Comparison of ENCODE assay signal across 9 cellular contexts in the genomic region with DNA sequence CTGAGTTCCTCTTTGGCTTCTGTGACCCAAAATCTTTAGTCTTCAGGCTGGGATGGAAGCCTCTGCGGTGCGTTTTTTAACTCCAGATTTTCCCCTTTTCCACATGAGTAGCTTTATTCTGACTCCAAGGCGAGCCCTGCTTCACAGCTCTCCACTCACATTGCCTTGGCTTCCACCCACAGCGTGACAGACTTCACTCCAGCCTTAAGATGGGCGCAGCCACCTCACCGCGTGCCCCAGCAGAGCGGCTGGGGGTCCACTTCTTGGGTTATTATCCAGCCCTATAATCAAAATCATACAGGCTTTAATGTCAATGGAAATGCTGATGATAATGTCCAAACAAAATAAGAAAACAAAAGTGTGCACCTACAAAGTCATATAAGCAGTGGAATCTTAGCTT. TPM values are rescaled to one million over a fixed set of nuclear protein-coding genes. Genes with fewer than 3 reads are reported as not detected.
DNase-seq lines count a peak whose midpoint lies in the region; ATAC-seq, FAIRE-seq and TF ChIP-seq lines count a peak whose summit lies in the region.
"Had no signal": no experiment of that assay in that cellular context is flagged by ENCODE, and none has a peak within 500 bp of the region (broad histone marks: within the 10 kb centered on the region; RNA-seq: fewer than 3 reads in every experiment).

No MANE protein-coding gene starts in this region.

- H3K9me3 ChIP-seq in A673 (ENCODE audit: low read depth, low read length, poor library complexity, severe bottlenecking) (no peaks in the 10 kb centered on the region), HEK293 (ENCODE audit: control insufficient read depth, insufficient read depth, low read depth, low read length) (no peaks in the 10 kb centered on the region), K562 (replicated peaks; ENCODE audit: control insufficient read depth, insufficient read depth, low read depth, low read length) (no peaks in the 10 kb centered on the region), muscle layer of duodenum (ENCODE audit: control insufficient read depth in 1 of 2, low read length in 2 of 2) (no peaks in the 10 kb centered on the region), gastroesophageal sphincter (no peaks in the 10 kb centered on the region)

- TF ChIP-seq EP300 in K562 (IDR thresholded peaks at IDR 0.05; ENCODE audit: low read length) (no peak), gastroesophageal sphincter (IDR thresholded peaks at IDR 0.05) (no peak)

- FAIRE-seq in K562 (lab: Jason Lieb, UNC) = no peak

- POLR2A ChIA-PET in A673 (lab: Charles Lee; ENCODE audit: low non-redundant PET) (interaction anchor here (0.6 kb wide), 1 partner anchor 1019 kb away, joined by 11 read pairs; no protein-coding TSS in a partner anchor), HEK293 (lab: Yijun Ruan, JAX) (no interaction called here), K562 (lab: Yijun Ruan, JAX) (interaction anchor here (0.6 to 1.3 kb wide), 2 partner anchors 12 to 78 kb away, joined by 3 read pairs; no protein-coding TSS in a partner anchor)

- BruUV-seq in A673 (replicated peaks; lab: Mats Ljungman, UMichigan) (no TSS peak), K562 (replicated peaks; lab: Mats Ljungman, UMichigan) (no TSS peak)

- TF ChIP-seq CTCF in A673 (conservative IDR thresholded peaks at IDR 0.05; ENCODE audit: low read depth, low read length) (no peak), HEK293 (tag by site-specific recombination; IDR thresholded peaks at IDR 0.05) (no peak), K562 (IDR thresholded peaks at IDR 0.05 in 2 of 3, conservative IDR thresholded peaks at IDR 0.05 in 1 of 3; ENCODE audit: insufficient read depth in 2 of 3, low read depth in 1 of 3, low read length in 3 of 3) (no peak), gastroesophageal sphincter (IDR thresholded peaks at IDR 0.05) (no peak)

- H3K9ac ChIP-seq in K562 (ENCODE audit: insufficient read depth in 1 of 2, low read depth in 2 of 2, low read length in 2 of 2) = peak overlapping the region; percentile 87 to 95; a peak in 3 of 4 replicates

- ATAC-seq in K562 (no peak), GM21786 (IDR thresholded peaks at IDR 0.05; ENCODE audit: unreplicated experiment) (no peak), GM19351 (IDR thresholded peaks at IDR 0.05; ENCODE audit: unreplicated experiment) (no peak), gastroesophageal sphincter (no peak)

- no peaks in the 10 kb centered on the region for H3K27me3 ChIP-seq in A673 (replicated peaks; ENCODE audit: insufficient read depth, low read depth, low read length, poor library complexity)
- H3K27me3 ChIP-seq in K562 (ENCODE audit: control insufficient read depth in 2 of 2, insufficient read depth in 2 of 2, low read length in 2 of 2) = no peaks in the 10 kb centered on the region
- no peaks in the 10 kb centered on the region for H3K27me3 ChIP-seq in muscle layer of duodenum (ENCODE audit: low read depth, low read length)
- H3K27me3 ChIP-seq in gastroesophageal sphincter = no peaks in the 10 kb centered on the region

- CTCF ChIA-PET in A673 (lab: Charles Lee) = no interaction called here
- CTCF ChIA-PET in HEK293 (lab: Yijun Ruan, JAX) = interaction anchor here (2.9 kb wide), 1 partner anchor 13 kb away, joined by 20 read pairs; no protein-coding TSS in a partner anchor
- CTCF ChIA-PET in K562 (lab: Yijun Ruan, JAX; ENCODE audit: low intra/inter-chr PET ratio) = no interaction called here

- H3K4me1 ChIP-seq in A673 (ENCODE audit: insufficient read depth, low read length, poor library complexity, severe bottlenecking) (peaks cover 9% of the 10 kb centered on the region), HEK293 (ENCODE audit: control insufficient read depth, insufficient read depth, low read length) (peaks cover 10% of the 10 kb centered on the region), K562 (replicated peaks in 1 of 2; ENCODE audit: control insufficient read depth in 2 of 2, insufficient read depth in 2 of 2, low read length in 2 of 2) (peaks cover 17 to 38% of the 10 kb centered on the region in 2 experiments; a peak in 4 of 5 replicates), muscle layer of duodenum (ENCODE audit: control insufficient read depth in 1 of 2, insufficient read depth in 2 of 2, low read length in 2 of 2) (peaks cover 5 to 24% of the 10 kb centered on the region in 2 donors), gastroesophageal sphincter (peaks cover 0 to 45% (median 15%) of the 10 kb centered on the region in 3 donors)

- peaks cover 13% of the 10 kb centered on the region for H3K9me1 ChIP-seq in K562 (ENCODE audit: control insufficient read depth, insufficient read depth, low read length)

- TF ChIP-seq POLR2A in K562 (conservative IDR thresholded peaks at IDR 0.05) (no peak), gastroesophageal sphincter (IDR thresholded peaks at IDR 0.05) (no peak)

- intact Hi-C loops in A673 (cut with micrococcal nuclease; ENCODE audit: unreplicated experiment) = no loop called here
- intact Hi-C loops in K562 (cut with micrococcal nuclease) = no loop called here

- H3K27ac ChIP-seq in A673 (ENCODE audit: low read depth, low read length, poor library complexity, severe bottlenecking) (no peak overlapping the region), HEK293 (ENCODE audit: extremely low read depth, low read depth, low read length) (no peak overlapping the region; the same call in 1 of the 2 replicates), K562 (ENCODE audit: extremely low read depth, low read depth, low read length) (no peak overlapping the region), muscle layer of duodenum (ENCODE audit: low read length) (no peak overlapping the region), gastroesophageal sphincter (peak overlapping the region in 1 of 4 donors; percentile 85)

- no peak overlapping the region for H2AFZ ChIP-seq in K562 (ENCODE audit: low read depth, low read length)

- peaks cover 30% of the 10 kb centered on the region for H3K36me3 ChIP-seq in A673 (ENCODE audit: insufficient read depth, low read length, poor library complexity, severe bottlenecking)
- peaks cover 3 to 41% of the 10 kb centered on the region in 2 experiments for H3K36me3 ChIP-seq in HEK293 (ENCODE audit: control insufficient read depth in 2 of 2, insufficient read depth in 1 of 2, low read length in 2 of 2)
- H3K36me3 ChIP-seq in K562 (ENCODE audit: control insufficient read depth, insufficient read depth, low read length) = peaks cover 36% of the 10 kb centered on the region
- H3K36me3 ChIP-seq in muscle layer of duodenum (ENCODE audit: control insufficient read depth in 1 of 2, insufficient read depth in 2 of 2, low read length in 2 of 2) = peaks cover 17 to 28% of the 10 kb centered on the region in 2 donors
- H3K36me3 ChIP-seq in gastroesophageal sphincter = peaks cover 0 to 38% of the 10 kb centered on the region in 2 donors

- peak overlapping the region; percentile 100 for H3K4me2 ChIP-seq in K562 (ENCODE audit: insufficient read depth, low read length)

- H4K20me1 ChIP-seq in K562 (replicated peaks; ENCODE audit: control insufficient read depth, insufficient read depth, low read length) = no peaks in the 10 kb centered on the region; the same call in 1 of the 2 replicates

- TF ChIP-seq RAD21 in K562 (CRISPR knock-in tag; conservative IDR thresholded peaks at IDR 0.05 in 1 of 2, IDR thresholded peaks at IDR 0.05 in 1 of 2) = no peak

- in situ Hi-C loops in K562 (cut with MboI) = no loop called here

- peaks cover 30% of the 10 kb centered on the region for H3K79me2 ChIP-seq in K562 (ENCODE audit: control insufficient read depth, insufficient read depth, low read length)

- no peak for DNase-seq in A673 (ENCODE audit: low spot score)
- DNase-seq in K562 (ENCODE audit: extremely low read depth in 1 of 4, low spot score in 3 of 4) = no peak
- DNase-seq in DMS79 treated with DMSO at 0.1 percent for 48 hours (lab: John Stamatoyannopoulos, UW) = no peak
- DNase-seq: activated CD4-positive, alpha-beta T cell treated with anti-CD3 and anti-CD28 coated beads for 1 hour had no signal

- H3K4me3 ChIP-seq in A673 (ENCODE audit: low read depth, low read length, poor library complexity, severe bottlenecking) (peak overlapping the region; percentile 97), HEK293 (ENCODE audit: low read depth, low read length) (peak overlapping the region; percentile 64; the same call in 1 of the 2 replicates), K562 (peak overlapping the region; percentile 73), muscle layer of duodenum (ENCODE audit: low read depth in 1 of 2, low read length in 2 of 2) (peak overlapping the region; percentile 95 to 100), gastroesophageal sphincter (peak overlapping the region in 1 of 2 donors; percentile 96)

- 72% methylated on average over 8 of the region's 8 CpGs for WGBS in K562 (ENCODE audit: insufficient coverage, low coverage, missing lambda C conversion rate)
- WGBS in gastroesophageal sphincter (ENCODE audit: low coverage in 1 of 2), 2 donors = no CpG with 5 or more reads among the region's 8 CpGs

TF ChIP-seq in HEK293, 187 proteins besides CTCF, POLR2A, EP300 and RAD21 (continues in another document):
- no peak for TF ChIP-seq YY2 (tag by site-specific recombination; IDR thresholded peaks at IDR 0.05)

TF ChIP-seq in K562, 482 proteins besides CTCF, POLR2A, EP300 and RAD21 (continues in another document):
- TF ChIP-seq TCF3 (CRISPR knock-in tag; IDR thresholded peaks at IDR 0.05) = no peak
- TF ChIP-seq ARNT (IDR thresholded peaks at IDR 0.05) = no peak
- TF ChIP-seq FOS (IDR thresholded peaks at IDR 0.05; ENCODE audit: extremely low read depth, insufficient read length) = no peak

RNA-seq across cellular contexts. Expression of gene EXOC3, which starts 1.2 kb away (rescaled TPM):
- total RNA-seq in A673 (2021) (46.7 and 53.8 TPM in 2 replicates), K562 (2014; rRNA removed) (22.4 and 27.5 TPM in 2 replicates), K562 (2014; rRNA removed; fragmentation: Illumina TruSeq; extraction: Trizol) (13.9 and 16.5 TPM in 2 replicates), K562 (2015; rRNA removed; fragmentation: Illumina TruSeq; extraction: Trizol) (22.4 and 22.9 TPM in 2 replicates), K562 (2021) (41.0 and 41.9 TPM in 2 replicates), gastroesophageal sphincter (10 to 100 TPM; 46.4 to 92.7 (median 60.3) TPM)
- 103 and 177 TPM in 2 replicates for total RNA-seq in K562 (2011; cell fraction: chromatin; rRNA removed; ENCODE audit: low replicate concordance)
- total RNA-seq in K562 (2011; cell fraction: nucleolus; rRNA removed) = 66.8 and 69.0 TPM in 2 replicates
- 75.2 and 79.0 TPM in 2 replicates for total RNA-seq in K562 (2011; cell fraction: nucleoplasm; rRNA removed)
- polyA plus RNA-seq in K562 (2011; rRNA removed) (15.5 and 18.8 TPM in 2 replicates), K562 (2014; fragmentation: Illumina TruSeq; extraction: Trizol) (22.9 and 25.8 TPM in 2 replicates), K562 (2014; fragmentation: Nextera tagmentation; extraction: Ambion mirVana) (1 to 10 TPM; 1.4 to 3.7 TPM), K562 (2014; rRNA removed) (25.6 and 26.4 TPM in 2 replicates)
- polyA plus RNA-seq in K562 (2011; cell fraction: cytosol; rRNA removed) = 12.0 and 15.7 TPM in 2 replicates
- polyA plus RNA-seq in K562 (2011; cell fraction: nucleus; rRNA removed) = 37.6 and 54.4 TPM in 2 replicates
- polyA plus RNA-seq in K562 (2012) = 34.5 and 78.0 TPM in 2 replicates
- polyA minus RNA-seq in K562 (2011; rRNA and poly(A)+ RNA removed) = 13.4 and 17.1 TPM in 2 replicates
- polyA minus RNA-seq in K562 (2011; cell fraction: cytosol; rRNA and poly(A)+ RNA removed) = 14.6 and 14.7 TPM in 2 replicates
- polyA minus RNA-seq in K562 (2011; cell fraction: nucleus; rRNA and poly(A)+ RNA removed) = 18.3 and 25.2 TPM in 2 replicates
